Comparison of ENCODE assay signal across 20 cellular contexts in the genomic region with DNA sequence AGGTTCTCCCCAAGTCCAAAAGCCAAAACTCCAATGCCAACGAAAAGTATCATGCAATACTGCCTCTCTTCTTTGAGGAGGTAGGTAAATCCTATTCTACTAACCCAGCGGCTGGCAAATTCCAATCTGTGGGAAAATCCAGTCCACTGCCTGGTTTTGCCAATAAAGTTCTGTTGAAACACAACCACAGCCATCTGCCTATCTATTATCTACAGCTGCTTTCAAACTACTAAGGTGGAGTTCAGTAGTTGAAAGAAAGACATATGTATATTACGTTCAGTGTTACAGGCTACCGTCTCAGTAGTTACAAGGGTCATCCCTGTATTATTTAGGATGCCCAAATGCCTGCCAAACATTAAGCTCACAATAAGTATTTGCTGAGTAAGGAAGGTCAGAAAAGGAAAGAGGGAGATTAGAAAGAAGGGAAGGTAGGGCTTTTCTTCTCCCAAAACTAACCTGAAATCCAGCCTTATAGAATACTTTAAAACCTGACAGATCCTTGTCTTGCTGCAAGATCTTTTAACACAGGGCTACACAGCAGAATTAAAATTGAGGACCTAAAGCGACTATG. TPM values are rescaled to one million over a fixed set of nuclear protein-coding genes. Genes with fewer than 3 reads are reported as not detected.
DNase-seq lines count a peak whose midpoint lies in the region; ATAC-seq and TF ChIP-seq lines count a peak whose summit lies in the region.
"Had no signal": no experiment of that assay in that cellular context is flagged by ENCODE, and none has a peak within 500 bp of the region (broad histone marks: within the 10 kb centered on the region; RNA-seq: fewer than 3 reads in every experiment).

No MANE protein-coding gene starts in this region.

- H3K9me3 ChIP-seq in left ventricle myocardium inferior (replicated peaks) (no peaks in the 10 kb centered on the region), T-helper 17 cell (ENCODE audit: control insufficient read depth, low read length, poor library complexity, severe bottlenecking) (no peaks in the 10 kb centered on the region)
- H3K9me3 ChIP-seq: SJSA1 had no signal

- H3K36me3 Mint-ChIP-seq in T-helper 17 cell (ENCODE audit: low read depth) (peaks cover 4% of the 10 kb centered on the region), glutamatergic neuron (ENCODE audit: unreplicated experiment) (no peaks in the 10 kb centered on the region), progenitor cell of endocrine pancreas (ENCODE audit: insufficient read depth) (no peaks in the 10 kb centered on the region)

- H3K4me3 Mint-ChIP-seq in T-helper 17 cell = no peak overlapping the region
- H3K4me3 Mint-ChIP-seq in glutamatergic neuron (ENCODE audit: unreplicated experiment) = peak overlapping the region; percentile 19
- no peak overlapping the region for H3K4me3 Mint-ChIP-seq in progenitor cell of endocrine pancreas (ENCODE audit: low read depth)

- ATAC-seq in left ventricle myocardium superior = no peak
- no peak for ATAC-seq in T-helper 17 cell
- ATAC-seq: HCT116, Right ventricle myocardium inferior had no signal

- intact Hi-C loops in left ventricle myocardium inferior (cut with micrococcal nuclease) (no loop called here), left ventricle myocardium superior (cut with micrococcal nuclease) (no loop called here)

- TF ChIP-seq CTCF in left ventricle myocardium inferior (IDR thresholded peaks at IDR 0.05; ENCODE audit: borderline replicate concordance) (no peak), glutamatergic neuron (IDR thresholded peaks at IDR 0.05; ENCODE audit: partially characterized antibody, unreplicated experiment) (no peak), progenitor cell of endocrine pancreas (IDR thresholded peaks at IDR 0.05; ENCODE audit: unreplicated experiment) (no peak)

- H3K27me3 Mint-ChIP-seq in T-helper 17 cell = no peaks in the 10 kb centered on the region
- H3K27me3 Mint-ChIP-seq in glutamatergic neuron (ENCODE audit: unreplicated experiment) = no peaks in the 10 kb centered on the region
- H3K27me3 Mint-ChIP-seq in progenitor cell of endocrine pancreas = no peaks in the 10 kb centered on the region
- H3K27me3 Mint-ChIP-seq: CD4-positive, alpha-beta memory T cell had no signal

- no peak for DNase-seq in left ventricle myocardium inferior
- no peak for DNase-seq in left ventricle myocardium superior
- no peak for DNase-seq in T-helper 17 cell
- no peak for DNase-seq in glutamatergic neuron
- DNase-seq in DMS79 (lab: John Stamatoyannopoulos, UW) = no peak
- no peak for DNase-seq in NCI-H1105 (lab: John Stamatoyannopoulos, UW)
- no peak for DNase-seq in progenitor cell of endocrine pancreas (ENCODE audit: low spot score, unreplicated experiment)
- DNase-seq: 8988T; CD4-positive, alpha-beta memory T cell; GDM1; Kasumi-1; NCI-H1417; NCI-H187; NCI-H2227 treated with DMSO at 0.1 percent for 48 hours; NCI-H510A; NCI-H774 had no signal

- H3K4me3 ChIP-seq in left ventricle myocardium inferior = no peak overlapping the region
- H3K4me3 ChIP-seq: BLaER1 treated with 17β-estradiol and CSF1 and Interleukin-3, amounts not matched to agents 10 nM and 100 nM; SJSA1 had no signal

- peak overlapping the region; percentile 51 for H3K27ac Mint-ChIP-seq in T-helper 17 cell
- H3K27ac Mint-ChIP-seq in glutamatergic neuron (ENCODE audit: unreplicated experiment) = peak overlapping the region; percentile 81
- H3K27ac Mint-ChIP-seq in progenitor cell of endocrine pancreas = no peak overlapping the region
- H3K27ac Mint-ChIP-seq: CD4-positive, alpha-beta memory T cell had no signal

- H3K4me1 ChIP-seq in left ventricle myocardium inferior = peaks cover 65% of the 10 kb centered on the region
- H3K4me1 ChIP-seq: SJSA1 had no signal

- peak overlapping the region; percentile 82 for H3K27ac ChIP-seq in left ventricle myocardium inferior (replicated peaks)
- H3K27ac ChIP-seq: BLaER1 treated with 17β-estradiol and CSF1 and Interleukin-3, amounts not matched to agents 10 nM and 100 nM; SJSA1 had no signal

- H3K4me1 Mint-ChIP-seq in T-helper 17 cell (peaks cover 32% of the 10 kb centered on the region), glutamatergic neuron (ENCODE audit: low read depth, unreplicated experiment) (peaks cover 43% of the 10 kb centered on the region), progenitor cell of endocrine pancreas (ENCODE audit: low read depth) (peaks cover 4% of the 10 kb centered on the region)

- no peaks in the 10 kb centered on the region for H3K36me3 ChIP-seq in left ventricle myocardium inferior
- H3K36me3 ChIP-seq: SJSA1 had no signal

- H3K27me3 ChIP-seq in left ventricle myocardium inferior (ENCODE audit: low read depth) = no peaks in the 10 kb centered on the region
- H3K27me3 ChIP-seq: BLaER1 treated with 17β-estradiol and CSF1 and Interleukin-3, amounts not matched to agents 10 nM and 100 nM; SJSA1 had no signal

- H3K9me3 Mint-ChIP-seq in glutamatergic neuron (ENCODE audit: unreplicated experiment) (peaks cover 6% of the 10 kb centered on the region), progenitor cell of endocrine pancreas (ENCODE audit: low read depth) (peaks cover 5% of the 10 kb centered on the region)

RNA-seq across cellular contexts. Expression of a gene that starts 16.2 kb away (rescaled TPM):
- 18.2 TPM for total RNA-seq in left ventricle myocardium inferior
- total RNA-seq in left ventricle myocardium superior = 20.5 TPM
- total RNA-seq in T-helper 17 cell = 10 to 100 TPM; 17.7 to 24.6 TPM
- 37.4 TPM for total RNA-seq in glutamatergic neuron (ENCODE audit: unreplicated experiment)
- 28.9 and 30.0 TPM in 2 replicates for total RNA-seq in progenitor cell of endocrine pancreas
